8 cellular contexts compared by ENCODE assay signal in genomic region chr19:51593138-51593890, GRCh38. TPM values are rescaled to one million over a fixed set of nuclear protein-coding genes. Genes with fewer than 3 reads are reported as not detected.
DNase-seq lines count a peak whose midpoint lies in the region; ATAC-seq and TF ChIP-seq lines count a peak whose summit lies in the region.

No MANE protein-coding gene starts in this region.

- H3K9me3 ChIP-seq in esophagus muscularis mucosa (peaks cover 0 to 2% (median 0%) of the 10 kb centered on the region in 4 donors), psoas muscle (peaks cover 14% of the 10 kb centered on the region)

- POLR2A ChIA-PET in RWPE1 (lab: Yijun Ruan, JAX; ENCODE audit: low non-redundant PET), result no interaction called here

- H3K4me1 ChIP-seq in esophagus muscularis mucosa (peaks cover 15 to 22% (median 20%) of the 10 kb centered on the region in 4 donors), psoas muscle (peaks cover 6% of the 10 kb centered on the region)

- no peak for TF ChIP-seq CTCF in RWPE1 (conservative IDR thresholded peaks at IDR 0.05; ENCODE audit: low read depth)
- no peak for TF ChIP-seq CTCF in esophagus muscularis mucosa (IDR thresholded peaks at IDR 0.05)
- no peak for TF ChIP-seq CTCF in psoas muscle (IDR thresholded peaks at IDR 0.05)

- intact Hi-C loops in esophagus muscularis mucosa (cut with DNase I), result no loop called here
- intact Hi-C loops in psoas muscle (cut with DNase I), result loop anchor here in 1 of 2 donors (2.0 to 5.0 kb wide), 2 partner anchors 21 to 481 kb away; no protein-coding TSS in a partner anchor

- ATAC-seq in psoas muscle (no peak), GM18520 (IDR thresholded peaks at IDR 0.05; ENCODE audit: unreplicated experiment) (no peak), GM21717 (IDR thresholded peaks at IDR 0.05; ENCODE audit: unreplicated experiment) (no peak)

- CTCF ChIA-PET in RWPE1 (lab: Yijun Ruan, JAX), result interaction anchor here (0.6 kb wide), 1 partner anchor 188 kb away, joined by 3 read pairs; no protein-coding TSS in a partner anchor

- WGBS in esophagus muscularis mucosa, result 32% methylated on average over 9 of the region's 10 CpGs
- 26 to 35% (median 30%) methylated on average over 10 of the region's 10 CpGs for WGBS in psoas muscle, 3 donors

- TF ChIP-seq POLR2A in esophagus muscularis mucosa (IDR thresholded peaks at IDR 0.05; ENCODE audit: low read depth), result no peak

- no peak for TF ChIP-seq EP300 in esophagus muscularis mucosa (IDR thresholded peaks at IDR 0.05)

- H3K27me3 ChIP-seq in esophagus muscularis mucosa (peaks cover 0 to 12% (median 0%) of the 10 kb centered on the region in 4 donors), psoas muscle (ENCODE audit: insufficient read depth in 3 of 3, low read length in 2 of 3) (peaks cover 0 to 2% (median 0%) of the 10 kb centered on the region in 3 donors)

- H3K27ac ChIP-seq in RWPE1, result peak overlapping the region; percentile 70
- peak overlapping the region in 2 of 4 donors; percentile 51 to 63 for H3K27ac ChIP-seq in esophagus muscularis mucosa (replicated peaks in 1 of 4)
- no peak overlapping the region for H3K27ac ChIP-seq in psoas muscle

- no peak for DNase-seq in RWPE1 (ENCODE audit: low spot score)
- no peak for DNase-seq in esophagus muscularis mucosa (ENCODE audit: extremely low spot score)
- no peak for DNase-seq in psoas muscle
- DNase-seq in GOT3 (lab: John Stamatoyannopoulos, UW), result no peak
- DNase-seq in OCI-M2 (lab: John Stamatoyannopoulos, UW; ENCODE audit: unreplicated experiment), result no peak

- H3K4me3 ChIP-seq in GM08714 (ENCODE audit: low read length) (peak overlapping the region; percentile 56), esophagus muscularis mucosa (peak overlapping the region; percentile 67 to 74 (median 70)), psoas muscle (peak overlapping the region; percentile 81)

- H3K36me3 ChIP-seq in esophagus muscularis mucosa, result peaks cover 0 to under 1% (median 0%) of the 10 kb centered on the region in 4 donors
- peaks cover 2 to 4% of the 10 kb centered on the region in 2 donors for H3K36me3 ChIP-seq in psoas muscle (ENCODE audit: insufficient read depth in 1 of 2, low read depth in 1 of 2)

RNA-seq across cellular contexts. Expression of gene ZNF175, which starts 22.2 kb away (rescaled TPM):
- total RNA-seq in esophagus muscularis mucosa, result 1 to 10 TPM; 3.6 to 5.8 (median 4.9) TPM
- total RNA-seq in psoas muscle, result 1 to 10 TPM; 4.4 to 8.9 (median 6.7) TPM
- polyA plus RNA-seq in psoas muscle, result 1 to 10 TPM; 2.3 to 6.2 (median 3.0) TPM

RNA-seq across cellular contexts. Expression of gene SIGLEC5, which starts 36.9 kb away (rescaled TPM):
- total RNA-seq in esophagus muscularis mucosa, result 1 to 10 TPM in 2 of 4 donors, under 1 TPM in 2; 0.52 to 2.0 (median 1.00) TPM
- under 1 TPM in 2 of 4 donors, not detected in 2; 0.56 to 0.65 TPM for total RNA-seq in psoas muscle
- under 1 TPM in 1 of 3 donors, not detected in 2; 0.01 TPM for polyA plus RNA-seq in psoas muscle

RNA-seq across cellular contexts. Expression of gene SIGLEC14, which starts 53.3 kb away (rescaled TPM):
- total RNA-seq in esophagus muscularis mucosa, result 1 to 10 TPM in 3 of 4 donors, not detected in 1; 2.5 to 9.9 (median 5.0) TPM
- 1 to 10 TPM in 3 of 4 donors, under 1 TPM in 1; 0.93 to 1.9 (median 1.1) TPM for total RNA-seq in psoas muscle
- polyA plus RNA-seq in psoas muscle, result under 1 TPM; 0.07 to 0.49 (median 0.10) TPM
